8 cellular contexts compared by ENCODE assay signal in the genomic region with DNA sequence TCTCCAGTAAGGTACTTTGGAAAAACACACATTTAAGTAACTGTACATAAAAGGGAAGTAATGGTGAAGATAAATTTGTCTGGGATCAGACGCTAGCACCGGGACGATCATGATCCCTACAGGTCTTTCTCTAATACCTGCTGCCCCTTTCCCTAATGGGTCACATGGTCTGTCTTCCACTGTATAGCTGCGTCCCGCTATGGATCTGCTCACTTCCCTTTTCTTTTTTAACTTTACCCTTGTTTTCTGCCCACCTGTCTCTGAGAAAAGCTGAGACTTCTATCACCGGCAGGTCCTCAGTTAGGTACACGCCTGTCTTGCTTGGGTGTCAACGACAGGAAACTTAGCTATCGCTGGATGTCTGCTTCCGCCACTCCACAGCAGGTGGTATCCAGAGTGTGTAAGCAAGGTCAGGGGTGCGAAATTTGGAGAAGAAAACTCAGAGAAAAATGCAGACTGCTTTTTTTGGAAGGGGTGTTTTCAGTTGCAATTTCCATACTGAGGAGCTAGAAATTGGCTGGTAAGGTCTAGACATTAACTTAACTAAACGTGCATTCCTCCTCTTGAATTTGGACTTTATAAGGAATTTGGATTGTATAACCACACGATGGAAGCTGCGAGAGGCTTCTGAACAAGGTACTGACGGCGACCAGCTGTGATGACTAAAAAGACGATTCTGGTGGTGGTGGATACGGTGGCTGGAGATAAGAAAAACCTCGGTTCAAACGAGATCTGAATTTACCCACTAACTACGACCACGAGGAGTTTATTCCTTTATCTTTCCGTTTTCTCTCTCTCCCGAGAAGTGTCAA. TPM values are rescaled to one million over a fixed set of nuclear protein-coding genes. Genes with fewer than 3 reads are reported as not detected.
DNase-seq lines count a peak whose midpoint lies in the region; ATAC-seq lines count a peak whose summit lies in the region.

No MANE protein-coding gene starts in this region.

- peak overlapping the region; percentile 99 for H3K27ac Mint-ChIP-seq in activated naive CD8-positive, alpha-beta T cell treated with anti-CD3 and anti-CD28 coated beads, Interleukin-2, amount 50 U/mL, for 24 hours
- peak overlapping the region; percentile 94 to 99 (median 96) for H3K27ac Mint-ChIP-seq in immature natural killer cell
- peak overlapping the region; percentile 95 for H3K27ac Mint-ChIP-seq in stimulated activated naive B cell treated with anti-CD40 and anti-IgM and Interleukin-4, amounts not matched to agents 10 μg/mL and 1 μg/mL and 100 μg/mL, for 72 hours
- H3K27ac Mint-ChIP-seq in natural killer cell treated with Interleukin-12 subunit alpha and Interleukin-12 subunit beta and Interleukin-15 and Interleukin-18, amount 100 ng/mL, for 72 hours, result peak overlapping the region in 1 of 2 donors; percentile 94

- H3K27me3 Mint-ChIP-seq in activated naive CD8-positive, alpha-beta T cell treated with anti-CD3 and anti-CD28 coated beads, Interleukin-2, amount 50 U/mL, for 24 hours, result no peaks in the 10 kb centered on the region
- H3K27me3 Mint-ChIP-seq in immature natural killer cell (ENCODE audit: low read depth in 3 of 3), result peaks cover 4 to 17% (median 14%) of the 10 kb centered on the region in 3 donors
- no peaks in the 10 kb centered on the region for H3K27me3 Mint-ChIP-seq in stimulated activated naive B cell treated with anti-CD40 and anti-IgM and Interleukin-4, amounts not matched to agents 10 μg/mL and 1 μg/mL and 100 μg/mL, for 72 hours
- no peaks in the 10 kb centered on the region for H3K27me3 Mint-ChIP-seq in natural killer cell treated with Interleukin-12 subunit alpha and Interleukin-12 subunit beta and Interleukin-15 and Interleukin-18, amount 100 ng/mL, for 72 hours

- H3K9me3 Mint-ChIP-seq in activated naive CD8-positive, alpha-beta T cell treated with anti-CD3 and anti-CD28 coated beads, Interleukin-2, amount 50 U/mL, for 24 hours, result no peaks in the 10 kb centered on the region
- H3K9me3 Mint-ChIP-seq in immature natural killer cell, result no peaks in the 10 kb centered on the region
- H3K9me3 Mint-ChIP-seq in stimulated activated naive B cell treated with anti-CD40 and anti-IgM and Interleukin-4, amounts not matched to agents 10 μg/mL and 1 μg/mL and 100 μg/mL, for 72 hours, result no peaks in the 10 kb centered on the region
- no peaks in the 10 kb centered on the region for H3K9me3 Mint-ChIP-seq in natural killer cell treated with Interleukin-12 subunit alpha and Interleukin-12 subunit beta and Interleukin-15 and Interleukin-18, amount 100 ng/mL, for 72 hours

- H3K36me3 Mint-ChIP-seq in activated naive CD8-positive, alpha-beta T cell treated with anti-CD3 and anti-CD28 coated beads, Interleukin-2, amount 50 U/mL, for 24 hours (ENCODE audit: low read depth), result peaks cover 3% of the 10 kb centered on the region
- peaks cover 0 to 4% (median 4%) of the 10 kb centered on the region in 3 donors for H3K36me3 Mint-ChIP-seq in immature natural killer cell
- H3K36me3 Mint-ChIP-seq in stimulated activated naive B cell treated with anti-CD40 and anti-IgM and Interleukin-4, amounts not matched to agents 10 μg/mL and 1 μg/mL and 100 μg/mL, for 72 hours, result peaks cover 2 to 8% of the 10 kb centered on the region in 2 donors
- H3K36me3 Mint-ChIP-seq in natural killer cell treated with Interleukin-12 subunit alpha and Interleukin-12 subunit beta and Interleukin-15 and Interleukin-18, amount 100 ng/mL, for 72 hours, result no peaks in the 10 kb centered on the region

- peak overlapping the region; percentile 96 for H3K4me3 Mint-ChIP-seq in activated naive CD8-positive, alpha-beta T cell treated with anti-CD3 and anti-CD28 coated beads, Interleukin-2, amount 50 U/mL, for 24 hours
- H3K4me3 Mint-ChIP-seq in immature natural killer cell, result peak overlapping the region; percentile 93 to 96 (median 94)
- H3K4me3 Mint-ChIP-seq in stimulated activated naive B cell treated with anti-CD40 and anti-IgM and Interleukin-4, amounts not matched to agents 10 μg/mL and 1 μg/mL and 100 μg/mL, for 72 hours, result no peak overlapping the region
- H3K4me3 Mint-ChIP-seq in natural killer cell treated with Interleukin-12 subunit alpha and Interleukin-12 subunit beta and Interleukin-15 and Interleukin-18, amount 100 ng/mL, for 72 hours, result no peak overlapping the region

- ATAC-seq in GM21423 (IDR thresholded peaks at IDR 0.05; ENCODE audit: unreplicated experiment), result peak; percentile 16
- no peak for ATAC-seq in activated naive CD8-positive, alpha-beta T cell treated with anti-CD3 and anti-CD28 coated beads, Interleukin-2, amount 50 U/mL, for 24 hours
- ATAC-seq in stimulated activated naive B cell treated with anti-CD40 and anti-IgM and Interleukin-4, amounts not matched to agents 10 μg/mL and 1 μg/mL and 100 μg/mL, for 72 hours (replicated peaks), result peak; percentile 17 to 33
- ATAC-seq in natural killer cell treated with Interleukin-12 subunit alpha and Interleukin-12 subunit beta and Interleukin-15 and Interleukin-18, amount 100 ng/mL, for 72 hours, result no peak

- peaks cover 22% of the 10 kb centered on the region for H3K4me1 Mint-ChIP-seq in activated naive CD8-positive, alpha-beta T cell treated with anti-CD3 and anti-CD28 coated beads, Interleukin-2, amount 50 U/mL, for 24 hours
- peaks cover 15 to 20% of the 10 kb centered on the region in 2 donors for H3K4me1 Mint-ChIP-seq in immature natural killer cell
- peaks cover 9 to 12% of the 10 kb centered on the region in 2 donors for H3K4me1 Mint-ChIP-seq in stimulated activated naive B cell treated with anti-CD40 and anti-IgM and Interleukin-4, amounts not matched to agents 10 μg/mL and 1 μg/mL and 100 μg/mL, for 72 hours
- H3K4me1 Mint-ChIP-seq in natural killer cell treated with Interleukin-12 subunit alpha and Interleukin-12 subunit beta and Interleukin-15 and Interleukin-18, amount 100 ng/mL, for 72 hours (ENCODE audit: low read depth in 2 of 2), result peaks cover 16 to 17% of the 10 kb centered on the region in 2 donors

- DNase-seq in CMK (ENCODE audit: low read depth), result peak; percentile 22
- peak; percentile 44 for DNase-seq in NCI-H2227 (lab: John Stamatoyannopoulos, UW; ENCODE audit: unreplicated experiment)
- peak; percentile 19 for DNase-seq in activated naive CD8-positive, alpha-beta T cell treated with anti-CD3 and anti-CD28 coated beads, Interleukin-2, amount 50 U/mL, for 24 hours
- DNase-seq in immature natural killer cell, result peak; percentile 6 to 15 (median 10)
- peak; percentile 9 for DNase-seq in stimulated activated naive B cell treated with anti-CD40 and anti-IgM and Interleukin-4, amounts not matched to agents 10 μg/mL and 1 μg/mL and 100 μg/mL, for 72 hours
- DNase-seq in iPS-NIHi7 (ENCODE audit: extremely low spot score), result no peak
- DNase-seq in natural killer cell treated with Interleukin-12 subunit alpha and Interleukin-12 subunit beta and Interleukin-15 and Interleukin-18, amount 100 ng/mL, for 72 hours (ENCODE audit: low spot score), result no peak

RNA-seq across cellular contexts. Expression of a gene that starts 1.1 kb away (rescaled TPM):
- 10 to 100 TPM; 11.9 to 19.3 (median 13.5) TPM for polyA plus RNA-seq in immature natural killer cell
- 10 to 100 TPM; 31.8 to 41.3 TPM for total RNA-seq in natural killer cell treated with Interleukin-12 subunit alpha and Interleukin-12 subunit beta and Interleukin-15 and Interleukin-18, amount 100 ng/mL, for 72 hours

Comparison
In these comparisons a context has a peak if more than half of its experiments do, and no peak if none do; other contexts are left out.
1. DNase-seq: peak in CMK (single experiment), NCI-H2227 (single experiment), activated naive CD8-positive, alpha-beta T cell treated with anti-CD3 and anti-CD28 coated beads, Interleukin-2, amount 50 U/mL, for 24 hours (single experiment), immature natural killer cell (3 of 3) and stimulated activated naive B cell treated with anti-CD40 and anti-IgM and Interleukin-4, amounts not matched to agents 10 μg/mL and 1 μg/mL and 100 μg/mL, for 72 hours (single experiment); none in iPS-NIHi7 (single experiment) and natural killer cell treated with Interleukin-12 subunit alpha and Interleukin-12 subunit beta and Interleukin-15 and Interleukin-18, amount 100 ng/mL, for 72 hours (single experiment).
2. ATAC-seq: peak in GM21423 (single experiment) and stimulated activated naive B cell treated with anti-CD40 and anti-IgM and Interleukin-4, amounts not matched to agents 10 μg/mL and 1 μg/mL and 100 μg/mL, for 72 hours (2 of 2); none in activated naive CD8-positive, alpha-beta T cell treated with anti-CD3 and anti-CD28 coated beads, Interleukin-2, amount 50 U/mL, for 24 hours (single experiment) and natural killer cell treated with Interleukin-12 subunit alpha and Interleukin-12 subunit beta and Interleukin-15 and Interleukin-18, amount 100 ng/mL, for 72 hours (0 of 2).
3. H3K4me3 Mint-ChIP-seq: peak in activated naive CD8-positive, alpha-beta T cell treated with anti-CD3 and anti-CD28 coated beads, Interleukin-2, amount 50 U/mL, for 24 hours (single experiment) and immature natural killer cell (5 of 5); none in stimulated activated naive B cell treated with anti-CD40 and anti-IgM and Interleukin-4, amounts not matched to agents 10 μg/mL and 1 μg/mL and 100 μg/mL, for 72 hours (0 of 2) and natural killer cell treated with Interleukin-12 subunit alpha and Interleukin-12 subunit beta and Interleukin-15 and Interleukin-18, amount 100 ng/mL, for 72 hours (single experiment).